ENCODE assay signal across 17 cellular contexts in the genomic region with DNA sequence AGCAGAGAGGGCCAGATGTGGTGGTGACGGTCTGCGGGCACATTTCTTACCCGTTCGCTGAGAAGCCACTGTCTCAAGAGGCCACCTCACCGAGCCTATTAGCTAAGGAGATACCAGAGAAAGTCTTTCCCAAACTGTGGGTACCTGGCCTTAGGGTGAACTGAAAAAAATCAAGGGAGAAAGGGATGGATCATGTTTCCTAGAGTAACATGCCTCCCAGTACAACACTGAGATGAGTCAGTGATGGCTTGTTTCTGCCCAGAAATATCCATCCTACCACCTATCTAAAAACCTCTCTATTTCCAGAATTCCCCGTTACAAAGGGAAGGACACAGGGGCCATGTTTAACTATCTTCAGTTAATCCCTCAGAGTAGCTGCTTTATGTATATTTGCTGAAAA.
"Had no signal": no experiment of that assay in that cellular context is flagged by ENCODE, and none has a peak within 500 bp of the region (broad histone marks: within the 10 kb centered on the region; RNA-seq: fewer than 3 reads in every experiment).

No MANE protein-coding gene starts in this region.

- DNase-seq: effector memory CD4-positive, alpha-beta T cell; head of caudate nucleus; hippocampal formation; left colon; left ventricle myocardium superior; midbrain; right cardiac atrium; stimulated activated CD4-positive, alpha-beta T cell treated with anti-CD3 and anti-CD28 coated beads, Interleukin-2, amount 100 ng/mL, for 48 hours; stimulated activated naive CD8-positive, alpha-beta T cell treated with anti-CD3 and anti-CD28 coated beads, Interleukin-15, Interleukin-2, amounts not matched to agents 100 U/mL and 50 U/mL, for 24 hours; tibial artery; upper lobe of left lung; uterus had no signal

- ATAC-seq: left colon; left ventricle myocardium superior; natural killer cell treated with Interleukin-12 subunit alpha and Interleukin-12 subunit beta and Interleukin-15 and Interleukin-18, amount 100 ng/mL, for 72 hours; right cardiac atrium; stimulated activated naive CD8-positive, alpha-beta T cell treated with anti-CD3 and anti-CD28 coated beads, Interleukin-15, Interleukin-2, amounts not matched to agents 100 U/mL and 50 U/mL, for 24 hours had no signal

- H3K27me3 ChIP-seq: esophagus muscularis mucosa, tibial artery, upper lobe of left lung, uterus had no signal

- H3K4me2 ChIP-seq: smooth muscle cell had no signal

- H3K4me3 ChIP-seq: esophagus muscularis mucosa, lung, smooth muscle cell, tibial artery, upper lobe of left lung, uterus had no signal

- H3K4me1 ChIP-seq: tibial artery, upper lobe of left lung, uterus had no signal

- H3K36me3 ChIP-seq: esophagus muscularis mucosa, tibial artery, upper lobe of left lung, uterus had no signal

- H3K9me3 ChIP-seq: esophagus muscularis mucosa, tibial artery, upper lobe of left lung, uterus had no signal

- H3K27ac ChIP-seq: epithelial cell of prostate, tibial artery, upper lobe of left lung, uterus had no signal
